In genomic region chr1:170881268-170882265, GRCh38 we compare ENCODE assay signal across 8 cellular contexts. TPM values are rescaled to one million over a fixed set of nuclear protein-coding genes. Genes with fewer than 3 reads are reported as not detected.
DNase-seq lines count a peak whose midpoint lies in the region; ATAC-seq lines count a peak whose summit lies in the region.

No MANE protein-coding gene starts in this region.

- DNase-seq in DMS53 treated with DMSO at 0.1 percent for 48 hours (lab: John Stamatoyannopoulos, UW; ENCODE audit: unreplicated experiment) (peak; percentile 67), HT-29 (ENCODE audit: low spot score) (peak; percentile 23), amniotic epithelial cell (ENCODE audit: low read depth) (peak; percentile 27), kidney glomerular epithelial cell (lab: John Stamatoyannopoulos, UW) (peak; percentile 23), GOT3 (lab: John Stamatoyannopoulos, UW) (no peak), left lobe of liver (ENCODE audit: low spot score) (no peak), mesenteric fat pad (ENCODE audit: low spot score) (no peak)

- ATAC-seq in left lobe of liver, result no peak
- ATAC-seq in GM18873 (IDR thresholded peaks at IDR 0.05; ENCODE audit: low FRiP score, unreplicated experiment), result no peak

RNA-seq across cellular contexts. Expression of gene MROH9, which starts 53.8 kb away (rescaled TPM):
- total RNA-seq in HT-29 (2014; rRNA removed; shearing (Covaris generic)), result not detected in 2 replicates
- total RNA-seq in left lobe of liver, result not detected
- total RNA-seq in mesenteric fat pad, result not detected

Comparison
In these comparisons a context has a peak if more than half of its experiments do, and no peak if none do; other contexts are left out.
1. DNase-seq: peak in DMS53 treated with DMSO at 0.1 percent for 48 hours (single experiment), HT-29 (single experiment), amniotic epithelial cell (single experiment) and kidney glomerular epithelial cell (single experiment); none in GOT3 (single experiment), left lobe of liver (single experiment) and mesenteric fat pad (single experiment).